8 cellular contexts compared by ENCODE assay signal in genomic region chr14:106421431-106422033, GRCh38.
DNase-seq lines count a peak whose midpoint lies in the region; ATAC-seq and TF ChIP-seq lines count a peak whose summit lies in the region.
"Not testable (repeated sequence)": the region's sequence is repeated elsewhere in the genome, so short reads cannot be mapped to it uniquely, and the experiment has no call there.

No MANE protein-coding gene starts in this region.

- intact Hi-C loops in Right ventricle myocardium inferior (cut with DNase I); tibial artery (cut with DNase I; ENCODE audit: low total_unique reads): not testable (repeated sequence)

- H3K9me3 Mint-ChIP-seq in activated T-helper 17 cell treated with anti-CD3 and anti-CD28 coated beads, Interleukin-2, amount 50 U/mL, for 72 hours = not testable (repeated sequence)

- not testable (repeated sequence) for H3K36me3 Mint-ChIP-seq in activated T-helper 17 cell treated with anti-CD3 and anti-CD28 coated beads, Interleukin-2, amount 50 U/mL, for 72 hours (ENCODE audit: low read depth)

- not testable (repeated sequence) for H3K4me1 Mint-ChIP-seq in activated T-helper 17 cell treated with anti-CD3 and anti-CD28 coated beads, Interleukin-2, amount 50 U/mL, for 72 hours

- not testable (repeated sequence) for H3K9me3 ChIP-seq in tibial artery

- peak; percentile 84 for ATAC-seq in activated T-helper 17 cell treated with anti-CD3 and anti-CD28 coated beads, Interleukin-2, amount 50 U/mL, for 72 hours (replicated peaks)
- ATAC-seq in Right ventricle myocardium inferior = not testable (repeated sequence)

- not testable (repeated sequence) for H3K27me3 ChIP-seq in tibial artery

- not testable (repeated sequence) for H3K27ac Mint-ChIP-seq in activated T-helper 17 cell treated with anti-CD3 and anti-CD28 coated beads, Interleukin-2, amount 50 U/mL, for 72 hours

- not testable (repeated sequence) for H3K27me3 Mint-ChIP-seq in activated T-helper 17 cell treated with anti-CD3 and anti-CD28 coated beads, Interleukin-2, amount 50 U/mL, for 72 hours

- not testable (repeated sequence) for H3K36me3 ChIP-seq in tibial artery

- not testable (repeated sequence) for H3K27ac ChIP-seq in VCaP, tibial artery

- H3K4me3 Mint-ChIP-seq in activated T-helper 17 cell treated with anti-CD3 and anti-CD28 coated beads, Interleukin-2, amount 50 U/mL, for 72 hours = not testable (repeated sequence)

- DNase-seq in ELF-1 (ENCODE audit: low read depth, low spot score) (peak; percentile 49), HUDEP-2 (lab: John Stamatoyannopoulos, UW; ENCODE audit: unreplicated experiment in 76 of 76) (peak in 43 of 76 experiments; percentile 1 to 68 (median 20)), NCI-H748 treated with DMSO at 0.1 percent for 48 hours (lab: John Stamatoyannopoulos, UW) (peak; percentile 37), Right ventricle myocardium inferior (ENCODE audit: missing footprints) (peak; percentile 72)
- peak; percentile 79 for DNase-seq in stimulated activated CD4-positive, alpha-beta T cell treated with anti-CD3 and anti-CD28 coated beads, Interleukin-15, amount 100 ng/mL, for 24 hours
- not testable (repeated sequence) for DNase-seq in tibial artery

- H3K4me1 ChIP-seq in tibial artery = not testable (repeated sequence)

- H3K4me3 ChIP-seq in tibial artery = not testable (repeated sequence)

- TF ChIP-seq CTCF in VCaP (conservative IDR thresholded peaks at IDR 0.05) (peak; percentile 53), tibial artery (IDR thresholded peaks at IDR 0.05) (peak; percentile 12 to 30)
